8 cellular contexts compared by ENCODE assay signal in the genomic region with DNA sequence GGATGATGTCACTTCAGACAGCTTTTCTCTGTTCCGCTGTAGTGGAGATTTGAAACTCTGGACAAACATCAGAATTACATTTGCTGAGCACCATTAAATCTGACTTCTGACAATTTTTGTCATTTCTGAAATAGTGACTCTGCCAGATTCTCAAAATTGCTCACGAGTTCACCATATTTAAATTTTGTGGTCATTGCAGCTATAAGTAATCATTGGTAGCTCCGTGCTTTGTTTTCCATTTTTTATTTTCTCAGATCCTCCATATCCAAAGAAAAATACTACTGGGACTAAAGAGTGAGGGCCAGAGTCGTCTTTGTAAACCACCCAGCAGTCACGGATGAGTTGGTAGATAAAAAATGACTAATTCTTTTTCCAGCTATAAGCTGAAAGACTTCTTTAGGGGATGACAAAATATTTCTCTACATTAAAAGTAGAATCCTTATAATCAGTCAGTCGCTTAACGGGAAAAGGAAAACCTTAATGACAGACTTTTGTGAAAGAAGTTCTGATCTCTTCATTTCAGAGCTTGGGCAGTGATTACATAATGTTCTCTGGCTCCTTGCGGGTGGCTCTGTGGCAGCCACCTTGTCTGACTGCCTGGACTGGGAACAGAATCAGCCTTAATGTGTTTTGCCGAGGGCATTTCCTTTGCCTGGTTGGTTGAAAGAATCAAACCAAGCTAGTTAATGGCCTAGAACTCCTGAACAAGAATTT. TPM values are rescaled to one million over a fixed set of nuclear protein-coding genes. Genes with fewer than 3 reads are reported as not detected.
DNase-seq lines count a peak whose midpoint lies in the region; ATAC-seq and TF ChIP-seq lines count a peak whose summit lies in the region.

No MANE protein-coding gene starts in this region.

- peaks cover 16% of the 10 kb centered on the region for H4K20me1 ChIP-seq in DND-41 (ENCODE audit: insufficient read depth, low read length)

- H3K27me3 ChIP-seq in DND-41 (ENCODE audit: insufficient read depth, low read length, poor library complexity) (no peaks in the 10 kb centered on the region), MG63 (no peaks in the 10 kb centered on the region), iPS-15b (ENCODE audit: control insufficient read depth, insufficient read depth, low read length) (no peaks in the 10 kb centered on the region)

- peak; percentile 28 for DNase-seq in DND-41
- peak; percentile 19 for DNase-seq in MG63
- DNase-seq in astrocyte of the cerebellum (ENCODE audit: low read depth) = no peak
- DNase-seq in skeletal muscle cell (ENCODE audit: low read depth) = no peak
- no peak for DNase-seq in GDM1 (lab: John Stamatoyannopoulos, UW)

- no peaks in the 10 kb centered on the region for H3K9me3 ChIP-seq in DND-41 (ENCODE audit: insufficient read depth, low read length, severe bottlenecking)
- H3K9me3 ChIP-seq in MG63 = no peaks in the 10 kb centered on the region
- H3K9me3 ChIP-seq in iPS-15b (ENCODE audit: control insufficient read depth, insufficient read depth, low read length) = no peaks in the 10 kb centered on the region

- H2AFZ ChIP-seq in DND-41 (ENCODE audit: low read depth, low read length) = no peak overlapping the region

- H3K4me1 ChIP-seq in DND-41 (ENCODE audit: insufficient read depth, low read length) (peaks cover 48% of the 10 kb centered on the region), iPS-15b (ENCODE audit: control insufficient read depth, insufficient read depth, low read length) (peaks cover 12% of the 10 kb centered on the region)

- H3K36me3 ChIP-seq in DND-41 (ENCODE audit: insufficient read depth, low read length) (peaks cover 39% of the 10 kb centered on the region), MG63 (peaks cover 4% of the 10 kb centered on the region; the same call in 1 of the 2 replicates), iPS-15b (ENCODE audit: control insufficient read depth, insufficient read depth, low read length) (no peaks in the 10 kb centered on the region)

- ATAC-seq in DND-41 (ENCODE audit: insufficient read depth, low read depth) (peak; percentile 23; the same call in 1 of the 3 replicates), GM21528 (IDR thresholded peaks at IDR 0.05; ENCODE audit: low FRiP score, unreplicated experiment) (peak; percentile 47), GM18873 (IDR thresholded peaks at IDR 0.05; ENCODE audit: low FRiP score, unreplicated experiment) (no peak)

- peaks cover 77% of the 10 kb centered on the region for H3K79me2 ChIP-seq in DND-41 (ENCODE audit: insufficient read depth, low read length)

- H3K27ac ChIP-seq in DND-41 (ENCODE audit: low read length) = peak overlapping the region; percentile 33; the same call in 1 of the 2 replicates

- peak overlapping the region; percentile 79 for H3K4me2 ChIP-seq in DND-41 (ENCODE audit: insufficient read depth, low read length)

- peak overlapping the region in 1 of 2 experiments; percentile 70; a peak in 2 of 4 replicates for H3K4me3 ChIP-seq in DND-41 (ENCODE audit: low read depth in 1 of 2, low read length in 2 of 2)
- H3K4me3 ChIP-seq in MG63 = peak overlapping the region; percentile 87
- peak overlapping the region; percentile 92 for H3K4me3 ChIP-seq in astrocyte of the cerebellum (ENCODE audit: low read depth, low read length)
- H3K4me3 ChIP-seq in iPS-15b (ENCODE audit: low read depth, low read length) = peak overlapping the region; percentile 21
- peak overlapping the region; percentile 85 for H3K4me3 ChIP-seq in skeletal muscle cell (ENCODE audit: low read depth, low read length)

- H3K9ac ChIP-seq in DND-41 (ENCODE audit: low read depth, low read length) = peak overlapping the region; percentile 99; the same call in 1 of the 2 replicates
- H3K9ac ChIP-seq in iPS-15b (ENCODE audit: low read depth, low read length) = no peak overlapping the region

- no peak for TF ChIP-seq CTCF in DND-41 (IDR thresholded peaks at IDR 0.05; ENCODE audit: borderline replicate concordance, extremely low read depth, low read length, poor library complexity, severe bottlenecking)
- no peak for TF ChIP-seq CTCF in astrocyte of the cerebellum (IDR thresholded peaks at IDR 0.05; ENCODE audit: low read depth, low read length, missing control alignments)

- in situ Hi-C loops in astrocyte of the cerebellum (cut with HindIII; ENCODE audit: low sequenced_read_pairs) = no loop called here

RNA-seq across cellular contexts. Expression of a gene that starts 2.3 kb away (rescaled TPM):
- total RNA-seq in MG63 (2014; rRNA removed; shearing (Covaris generic); ENCODE audit: low replicate concordance) = 39.7 and 47.3 TPM in 2 replicates

Comparison
In these comparisons a context has a peak if more than half of its experiments do, and no peak if none do; other contexts are left out.
1. DNase-seq: peak in DND-41 (single experiment) and MG63 (single experiment); none in astrocyte of the cerebellum (single experiment), skeletal muscle cell (single experiment) and GDM1 (single experiment).